In genomic region chr20:59104848-59105247, GRCh38 we compare ENCODE assay signal across 18 cellular contexts. TPM values are rescaled to one million over a fixed set of nuclear protein-coding genes. Genes with fewer than 3 reads are reported as not detected.
DNase-seq lines count a peak whose midpoint lies in the region; ATAC-seq and TF ChIP-seq lines count a peak whose summit lies in the region.
"Had no signal": no experiment of that assay in that cellular context is flagged by ENCODE, and none has a peak within 500 bp of the region (broad histone marks: within the 10 kb centered on the region; RNA-seq: fewer than 3 reads in every experiment).

No MANE protein-coding gene starts in this region.

- no peaks in the 10 kb centered on the region; the same call in 1 of the 2 replicates for H3K9me3 ChIP-seq in PC-9 (ENCODE audit: insufficient read depth, low read depth)
- no peaks in the 10 kb centered on the region for H3K9me3 ChIP-seq in gastroesophageal sphincter
- H3K9me3 ChIP-seq: BLaER1 had no signal

- H3K36me3 ChIP-seq in PC-9 (ENCODE audit: low read depth) (no peaks in the 10 kb centered on the region), gastroesophageal sphincter (no peaks in the 10 kb centered on the region), H7 (replicated peaks; ENCODE audit: control insufficient read depth, insufficient read depth, low read length) (no peaks in the 10 kb centered on the region)
- H3K36me3 ChIP-seq: BLaER1 had no signal

- H3K27ac ChIP-seq in PC-9 (no peak overlapping the region), gastroesophageal sphincter (no peak overlapping the region)
- H3K27ac ChIP-seq: BLaER1, HL-60 had no signal

- CTCF ChIA-PET in activated CD8-positive, alpha-beta T cell treated with anti-CD3 and anti-CD28 coated beads for 36 hours (lab: Charles Lee) = interaction anchor here (1.1 to 6.7 kb wide), 3 partner anchors 17 to 103 kb away, joined by 3 to 48 read pairs (median 10); no protein-coding TSS in a partner anchor
- CTCF ChIA-PET in activated CD8-positive, alpha-beta T cell treated with anti-CD3 and anti-CD28 coated beads, Interleukin-2, amount 10 ng/mL, durations not matched to agents 7 days and 5 days (lab: Charles Lee) = interaction anchor here (0.9 to 2.4 kb wide), 2 partner anchors 16 to 22 kb away, joined by 3 to 13 read pairs; no protein-coding TSS in a partner anchor
- CTCF ChIA-PET in PC-9 (lab: Charles Lee) = no interaction called here

- DNase-seq in activated CD8-positive, alpha-beta T cell treated with anti-CD3 and anti-CD28 coated beads for 36 hours = peak; percentile 17
- no peak for DNase-seq in activated CD8-positive, alpha-beta T cell treated with anti-CD3 and anti-CD28 coated beads, Interleukin-2, amount 10 ng/mL, durations not matched to agents 7 days and 5 days
- DNase-seq in PC-9 (no peak), H7 (no peak)
- DNase-seq: 8988T; AML-193; Calu3; CD4-positive, alpha-beta T cell; DMS79; H9 had no signal

- TF ChIP-seq EP300 in gastroesophageal sphincter (IDR thresholded peaks at IDR 0.05) = no peak

- no peak overlapping the region for H2AFZ ChIP-seq in PC-9
- H2AFZ ChIP-seq: GM23338 had no signal

- H3K27me3 ChIP-seq in PC-9 (ENCODE audit: insufficient read depth, low read depth) (peaks cover 86% of the 10 kb centered on the region), gastroesophageal sphincter (peaks cover 33% of the 10 kb centered on the region), H7 (ENCODE audit: control insufficient read depth, insufficient read depth, low read length) (no peaks in the 10 kb centered on the region)
- H3K27me3 ChIP-seq: BLaER1 had no signal

- no peak overlapping the region for H3K4me3 Mint-ChIP-seq in activated CD8-positive, alpha-beta T cell treated with anti-CD3 and anti-CD28 coated beads for 36 hours
- H3K4me3 Mint-ChIP-seq in activated CD8-positive, alpha-beta T cell treated with anti-CD3 and anti-CD28 coated beads, Interleukin-2, amount 10 ng/mL, durations not matched to agents 7 days and 5 days = no peak overlapping the region
- H3K4me3 Mint-ChIP-seq in stimulated activated memory B cell treated with anti-CD40 and anti-IgM and Interleukin-4, amounts not matched to agents 10 μg/mL and 1 μg/mL and 100 μg/mL, for 72 hours = no peak overlapping the region
- H3K4me3 Mint-ChIP-seq: CD4-positive, alpha-beta T cell; GM23338; H9 had no signal

- H3K27me3 Mint-ChIP-seq in activated CD8-positive, alpha-beta T cell treated with anti-CD3 and anti-CD28 coated beads for 36 hours = no peaks in the 10 kb centered on the region
- peaks cover 4% of the 10 kb centered on the region for H3K27me3 Mint-ChIP-seq in activated CD8-positive, alpha-beta T cell treated with anti-CD3 and anti-CD28 coated beads, Interleukin-2, amount 10 ng/mL, durations not matched to agents 7 days and 5 days (ENCODE audit: low read depth)
- H3K27me3 Mint-ChIP-seq in stimulated activated memory B cell treated with anti-CD40 and anti-IgM and Interleukin-4, amounts not matched to agents 10 μg/mL and 1 μg/mL and 100 μg/mL, for 72 hours = peaks cover 8% of the 10 kb centered on the region
- H3K27me3 Mint-ChIP-seq: CD4-positive, alpha-beta T cell had no signal

- no peaks in the 10 kb centered on the region for H3K79me2 ChIP-seq in PC-9 (ENCODE audit: low read depth)

- H4K20me1 ChIP-seq in PC-9 (ENCODE audit: insufficient read depth) = no peaks in the 10 kb centered on the region
- H4K20me1 ChIP-seq: BLaER1 had no signal

- POLR2A ChIA-PET in activated CD8-positive, alpha-beta T cell treated with anti-CD3 and anti-CD28 coated beads for 36 hours (lab: Charles Lee) = no interaction called here
- POLR2A ChIA-PET in activated CD8-positive, alpha-beta T cell treated with anti-CD3 and anti-CD28 coated beads, Interleukin-2, amount 10 ng/mL, durations not matched to agents 7 days and 5 days (lab: Charles Lee) = no interaction called here
- POLR2A ChIA-PET in PC-9 (lab: Charles Lee; ENCODE audit: unreplicated experiment) = interaction anchor here (0.6 kb wide), 1 partner anchor 313 kb away, joined by 3 read pairs; no protein-coding TSS in a partner anchor

- no peaks in the 10 kb centered on the region for H3K36me3 Mint-ChIP-seq in activated CD8-positive, alpha-beta T cell treated with anti-CD3 and anti-CD28 coated beads for 36 hours (ENCODE audit: low read depth)
- no peaks in the 10 kb centered on the region for H3K36me3 Mint-ChIP-seq in activated CD8-positive, alpha-beta T cell treated with anti-CD3 and anti-CD28 coated beads, Interleukin-2, amount 10 ng/mL, durations not matched to agents 7 days and 5 days (ENCODE audit: low read depth)
- no peaks in the 10 kb centered on the region for H3K36me3 Mint-ChIP-seq in stimulated activated memory B cell treated with anti-CD40 and anti-IgM and Interleukin-4, amounts not matched to agents 10 μg/mL and 1 μg/mL and 100 μg/mL, for 72 hours

- H3K4me1 Mint-ChIP-seq in activated CD8-positive, alpha-beta T cell treated with anti-CD3 and anti-CD28 coated beads for 36 hours (ENCODE audit: low read depth) = peaks cover 17% of the 10 kb centered on the region
- peaks cover 13% of the 10 kb centered on the region for H3K4me1 Mint-ChIP-seq in activated CD8-positive, alpha-beta T cell treated with anti-CD3 and anti-CD28 coated beads, Interleukin-2, amount 10 ng/mL, durations not matched to agents 7 days and 5 days (ENCODE audit: low read depth)
- H3K4me1 Mint-ChIP-seq in stimulated activated memory B cell treated with anti-CD40 and anti-IgM and Interleukin-4, amounts not matched to agents 10 μg/mL and 1 μg/mL and 100 μg/mL, for 72 hours = peaks cover 13% of the 10 kb centered on the region

- H3K4me1 ChIP-seq in PC-9 (replicated peaks; ENCODE audit: insufficient read depth) = no peaks in the 10 kb centered on the region
- H3K4me1 ChIP-seq in gastroesophageal sphincter = no peaks in the 10 kb centered on the region

- BruUV-seq in PC-9 (replicated peaks; lab: Mats Ljungman, UMichigan) = no TSS peak

- no peak for TF ChIP-seq POLR2A in gastroesophageal sphincter (IDR thresholded peaks at IDR 0.05)

- no peaks in the 10 kb centered on the region for H3F3A ChIP-seq in PC-9 (ENCODE audit: insufficient read depth, low read depth)

- no peak for ATAC-seq in activated CD8-positive, alpha-beta T cell treated with anti-CD3 and anti-CD28 coated beads for 36 hours
- ATAC-seq in activated CD8-positive, alpha-beta T cell treated with anti-CD3 and anti-CD28 coated beads, Interleukin-2, amount 10 ng/mL, durations not matched to agents 7 days and 5 days = no peak
- ATAC-seq in stimulated activated memory B cell treated with anti-CD40 and anti-IgM and Interleukin-4, amounts not matched to agents 10 μg/mL and 1 μg/mL and 100 μg/mL, for 72 hours = peak; percentile 76
- ATAC-seq in gastroesophageal sphincter (no peak), GM18909 (IDR thresholded peaks at IDR 0.05; ENCODE audit: poor library complexity, unreplicated experiment) (no peak)
- ATAC-seq: GM12878, GM23338 had no signal

- no peaks in the 10 kb centered on the region for H3K9me2 ChIP-seq in PC-9 (ENCODE audit: insufficient read depth)

- WGBS in gastroesophageal sphincter (ENCODE audit: low coverage in 1 of 2), 2 donors = 65% methylated on average over 2 of the region's 2 CpGs; no CpG with 5 or more reads in 1 of the 2 donors

- TF ChIP-seq CTCF in activated CD8-positive, alpha-beta T cell treated with anti-CD3 and anti-CD28 coated beads for 36 hours (IDR thresholded peaks at IDR 0.05) = no peak
- TF ChIP-seq CTCF in PC-9 (conservative IDR thresholded peaks at IDR 0.05) = no peak
- TF ChIP-seq CTCF in gastroesophageal sphincter (IDR thresholded peaks at IDR 0.05) = no peak

- intact Hi-C loops in activated CD8-positive, alpha-beta T cell treated with anti-CD3 and anti-CD28 coated beads for 36 hours (cut with micrococcal nuclease) = no loop called here
- intact Hi-C loops in PC-9 (cut with micrococcal nuclease; ENCODE audit: unreplicated experiment) = no loop called here

- H3K9me3 Mint-ChIP-seq in activated CD8-positive, alpha-beta T cell treated with anti-CD3 and anti-CD28 coated beads for 36 hours = no peaks in the 10 kb centered on the region
- H3K9me3 Mint-ChIP-seq in activated CD8-positive, alpha-beta T cell treated with anti-CD3 and anti-CD28 coated beads, Interleukin-2, amount 10 ng/mL, durations not matched to agents 7 days and 5 days (ENCODE audit: insufficient read depth) = no peaks in the 10 kb centered on the region
- peaks cover 2% of the 10 kb centered on the region for H3K9me3 Mint-ChIP-seq in stimulated activated memory B cell treated with anti-CD40 and anti-IgM and Interleukin-4, amounts not matched to agents 10 μg/mL and 1 μg/mL and 100 μg/mL, for 72 hours
- H3K9me3 Mint-ChIP-seq: CD4-positive, alpha-beta T cell; GM23338; H9 had no signal

- H3K4me3 ChIP-seq in PC-9 = no peak overlapping the region
- no peak overlapping the region for H3K4me3 ChIP-seq in gastroesophageal sphincter
- no peak overlapping the region for H3K4me3 ChIP-seq in H7 (ENCODE audit: insufficient read depth, low read depth, low read length)
- H3K4me3 ChIP-seq: BLaER1, GM12878, GM23338 had no signal

- H3K4me2 ChIP-seq in PC-9 = 0 out of 2 replicates have a peak overlapping the region, but pooled peaks have one; percentile 15
- H3K4me2 ChIP-seq: BLaER1, GM23338 had no signal

- H3K27ac Mint-ChIP-seq in activated CD8-positive, alpha-beta T cell treated with anti-CD3 and anti-CD28 coated beads for 36 hours = no peak overlapping the region
- no peak overlapping the region for H3K27ac Mint-ChIP-seq in activated CD8-positive, alpha-beta T cell treated with anti-CD3 and anti-CD28 coated beads, Interleukin-2, amount 10 ng/mL, durations not matched to agents 7 days and 5 days
- H3K27ac Mint-ChIP-seq in stimulated activated memory B cell treated with anti-CD40 and anti-IgM and Interleukin-4, amounts not matched to agents 10 μg/mL and 1 μg/mL and 100 μg/mL, for 72 hours = no peak overlapping the region
- H3K27ac Mint-ChIP-seq: CD4-positive, alpha-beta T cell; GM23338; H9 had no signal

RNA-seq across cellular contexts. Expression of gene ZNF831, which starts 58.8 kb away (rescaled TPM):
- 10 to 100 TPM; 10.9 to 11.9 TPM for total RNA-seq in activated CD8-positive, alpha-beta T cell treated with anti-CD3 and anti-CD28 coated beads for 36 hours
- 1 to 10 TPM; 8.6 to 9.2 TPM for total RNA-seq in activated CD8-positive, alpha-beta T cell treated with anti-CD3 and anti-CD28 coated beads, Interleukin-2, amount 10 ng/mL, durations not matched to agents 7 days and 5 days
- total RNA-seq in PC-9 (2021) = not detected in 2 replicates
- total RNA-seq in gastroesophageal sphincter = 1 to 10 TPM in 1 of 4 donors, under 1 TPM in 3; 0.15 to 1.2 (median 0.37) TPM
- not detected in 2 replicates for total RNA-seq in H7 (2014; rRNA removed; shearing (Covaris generic))
- total RNA-seq: Calu3, G401, GM23338, H9 had no signal
